In the genomic region with DNA sequence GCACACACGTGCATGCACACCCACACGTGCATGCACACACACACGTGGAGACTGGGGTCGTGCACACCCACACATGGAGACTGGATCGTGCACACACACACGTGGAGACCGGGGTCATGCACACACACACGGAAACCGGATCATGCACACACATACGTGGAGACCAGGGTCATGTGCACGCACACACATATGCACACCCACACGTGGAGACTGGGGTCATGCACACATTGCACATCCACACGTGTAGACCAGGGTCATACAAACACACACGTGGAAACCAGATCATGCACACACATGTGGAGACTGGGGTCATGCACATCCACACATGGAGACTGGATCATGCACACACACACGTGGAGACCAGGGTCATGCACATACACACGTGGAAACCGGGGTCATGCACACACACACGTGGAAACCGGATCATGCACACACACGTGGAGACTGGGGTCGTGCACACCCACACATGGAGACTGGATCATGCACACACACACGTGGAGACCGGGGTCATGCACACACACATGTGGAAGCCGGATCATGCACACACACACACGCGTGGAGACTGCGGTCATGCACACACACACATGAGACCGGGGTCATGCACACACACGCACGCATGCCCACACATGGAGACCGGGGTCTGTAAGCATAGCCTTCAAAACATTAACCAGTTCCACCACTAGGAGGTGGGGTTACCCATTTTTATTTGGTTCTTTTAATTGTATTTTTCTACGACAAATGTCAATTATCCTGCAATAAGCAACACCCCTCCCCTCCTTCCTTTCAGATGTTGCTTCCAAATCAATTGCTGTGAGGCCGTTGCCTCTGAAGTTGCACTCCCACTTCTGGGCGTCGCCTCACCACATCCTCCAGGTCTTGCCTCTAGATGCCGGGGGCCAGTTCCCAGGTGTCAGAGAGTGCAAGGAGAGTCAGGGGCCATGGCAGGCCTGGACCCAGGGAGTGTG, we compare ENCODE assay signal across 8 cellular contexts.
DNase-seq lines count a peak whose midpoint lies in the region; FAIRE-seq and TF ChIP-seq lines count a peak whose summit lies in the region.

No MANE protein-coding gene starts in this region.

- H3K9me3 ChIP-seq in OCI-LY3 (ENCODE audit: insufficient read depth, low read length) (no peaks in the 10 kb centered on the region), H1 (ENCODE audit: insufficient read depth in 2 of 2, low read depth in 1 of 2, low read length in 1 of 2) (no peaks in the 10 kb centered on the region), tibial artery (no peaks in the 10 kb centered on the region)

- no peak overlapping the region for H2BK15ac ChIP-seq in H1 (ENCODE audit: low read length)

- no peak overlapping the region for H3K14ac ChIP-seq in H1 (ENCODE audit: insufficient read length)

- TF ChIP-seq POLR2A in H1 (IDR thresholded peaks at IDR 0.05; ENCODE audit: control extremely low read depth in 1 of 2, low read depth in 2 of 2, low read length in 2 of 2), result no peak

- H3K36me3 ChIP-seq in OCI-LY3 (replicated peaks; ENCODE audit: low read depth, low read length) (no peaks in the 10 kb centered on the region), H1 (ENCODE audit: control insufficient read depth in 2 of 4, insufficient read depth in 4 of 4, low read length in 3 of 4) (no peaks in the 10 kb centered on the region), tibial artery (no peaks in the 10 kb centered on the region)

- H3K79me1 ChIP-seq in H1 (ENCODE audit: low read depth, low read length), result no peaks in the 10 kb centered on the region

- peak; percentile 29 for DNase-seq in activated T-cell treated with anti-CD3 and anti-CD28 coated beads, Interleukin-2, amount 50 U/mL, for 1 hour
- DNase-seq in activated T-cell treated with anti-CD3 and anti-CD28 coated beads for 4 hours, result no peak
- DNase-seq in H1 (ENCODE audit: low read depth in 1 of 2, low spot score in 2 of 2), result no peak
- DNase-seq in tibial artery, result peak in 1 of 2 donors; percentile 62
- no peak for DNase-seq in UCSD-AML1 (lab: John Stamatoyannopoulos, UW; ENCODE audit: unreplicated experiment)
- no peak for DNase-seq in NCI-H446 (lab: John Stamatoyannopoulos, UW)
- DNase-seq in DMS153 (lab: John Stamatoyannopoulos, UW), result no peak

- H3K4me1 ChIP-seq in OCI-LY3 (ENCODE audit: low read length) (peaks cover 29% of the 10 kb centered on the region), H1 (replicated peaks in 1 of 4; ENCODE audit: control insufficient read depth in 3 of 4, insufficient read depth in 4 of 4, low read length in 3 of 4) (peaks cover 0 to 21% (median 7%) of the 10 kb centered on the region in 4 experiments; a peak in 5 of 7 replicates), tibial artery (peaks cover 0 to 83% (median 57%) of the 10 kb centered on the region in 4 donors)

- H3K4me2 ChIP-seq in OCI-LY3 (ENCODE audit: low read length) (no peak overlapping the region), H1 (ENCODE audit: insufficient read depth in 1 of 2, low read depth in 2 of 2, low read length in 2 of 2) (no peak overlapping the region)

- H2AFZ ChIP-seq in OCI-LY3 (ENCODE audit: low read depth, low read length) (no peak overlapping the region), H1 (ENCODE audit: low read length) (no peak overlapping the region)

- no peak for TF ChIP-seq EP300 in H1 (IDR thresholded peaks at IDR 0.05; ENCODE audit: borderline replicate concordance in 1 of 2, low read depth in 2 of 2, low read length in 2 of 2)

- WGBS in H1 (ENCODE audit: extremely low coverage in 1 of 2, insufficient coverage in 1 of 2, insufficient read length in 1 of 2, insufficient replicate concordance in 2 of 2, low coverage in 1 of 2, low lambda C conversion rate in 2 of 2, missing lambda C conversion rate in 1 of 2), 2 experiments, result 86% methylated on average over 36 of the region's 36 CpGs; no CpG with 5 or more reads in 1 of the 2 experiments

- POLR2A ChIA-PET in H1 (lab: Charles Lee; ENCODE audit: partially characterized antibody), result no interaction called here

- H2BK12ac ChIP-seq in H1 (ENCODE audit: low read depth, low read length), result peak overlapping the region; percentile 75; the same call in 1 of the 2 replicates

- H4K5ac ChIP-seq in H1 (ENCODE audit: insufficient read length, low read depth, low read length), result no peak overlapping the region

- H3K79me2 ChIP-seq in OCI-LY3 (ENCODE audit: low read length) (no peaks in the 10 kb centered on the region), H1 (ENCODE audit: control insufficient read depth in 1 of 2, insufficient read depth in 2 of 2, low read length in 2 of 2) (no peaks in the 10 kb centered on the region)

- TF ChIP-seq RAD21 in H1 (IDR thresholded peaks at IDR 0.05 in 1 of 2, conservative IDR thresholded peaks at IDR 0.05 in 1 of 2; ENCODE audit: low read depth in 2 of 2, low read length in 2 of 2), result peak; percentile 37; a peak in 3 of 4 replicates

- H3K27ac ChIP-seq in OCI-LY3 (ENCODE audit: low read length), result no peak overlapping the region
- no peak overlapping the region for H3K27ac ChIP-seq in H1 (ENCODE audit: low read depth, low read length)
- peak overlapping the region; percentile 83 to 87 for H3K27ac ChIP-seq in tibial artery

- H3K4me3 ChIP-seq in OCI-LY3 (ENCODE audit: low read length), result no peak overlapping the region
- H3K4me3 ChIP-seq in H1 (ENCODE audit: extremely low read depth in 1 of 4, insufficient read depth in 2 of 4, low read depth in 3 of 4, low read length in 4 of 4), result no peak overlapping the region
- H3K4me3 ChIP-seq in tibial artery, result no peak overlapping the region

- no peak overlapping the region for H3K18ac ChIP-seq in H1 (ENCODE audit: extremely low read depth, low read length)

- H2BK120ac ChIP-seq in H1 (replicated peaks; ENCODE audit: low read depth, low read length), result no peak overlapping the region

- no peak overlapping the region for H2BK5ac ChIP-seq in H1 (ENCODE audit: low read depth, low read length)

- H3K27me3 ChIP-seq in OCI-LY3 (ENCODE audit: low read depth, low read length) (peaks cover 11% of the 10 kb centered on the region), H1 (replicated peaks in 1 of 4; ENCODE audit: control insufficient read depth in 3 of 4, extremely low read depth in 1 of 4, insufficient read depth in 3 of 4, low read length in 3 of 4) (no peaks in the 10 kb centered on the region), tibial artery (no peaks in the 10 kb centered on the region)

- H3K56ac ChIP-seq in H1 (replicated peaks; ENCODE audit: insufficient read length, low read depth, low read length), result no peak overlapping the region

- H3K23me2 ChIP-seq in H1 (ENCODE audit: low read depth, low read length), result no peaks in the 10 kb centered on the region

- FAIRE-seq in H1 (lab: Jason Lieb, UNC), result peak; percentile 24

- peak; percentile 46 for TF ChIP-seq CTCF in OCI-LY3 (IDR thresholded peaks at IDR 0.05; ENCODE audit: low read depth, low read length)
- peak in 2 of 3 experiments; percentile 33 to 52; a peak in 2 of 4 replicates for TF ChIP-seq CTCF in H1 (IDR thresholded peaks at IDR 0.05; ENCODE audit: control extremely low read depth in 1 of 3, insufficient read depth in 1 of 3, low read depth in 1 of 3, low read length in 3 of 3)
- TF ChIP-seq CTCF in tibial artery (IDR thresholded peaks at IDR 0.05), result peak in 1 of 2 experiments; percentile 8

- intact Hi-C loops in tibial artery (cut with DNase I; ENCODE audit: low total_unique reads), result no loop called here

- no peaks in the 10 kb centered on the region for H4K20me1 ChIP-seq in OCI-LY3 (ENCODE audit: insufficient read depth, low read length)
- H4K20me1 ChIP-seq in H1 (replicated peaks in 1 of 2; ENCODE audit: control insufficient read depth in 1 of 2, insufficient read depth in 2 of 2, low read length in 2 of 2), result peaks cover 0 to 2% of the 10 kb centered on the region in 2 experiments

- no peak overlapping the region for H3K23ac ChIP-seq in H1 (ENCODE audit: insufficient read length)

- no peak overlapping the region for H4K8ac ChIP-seq in H1 (ENCODE audit: extremely low read depth, insufficient read depth, low read length)

- CTCF ChIA-PET in H1 (lab: Charles Lee; ENCODE audit: partially characterized antibody), result interaction anchor here (0.6 to 2.5 kb wide), 12 partner anchors 8 to 403 kb away, joined by 3 to 9 read pairs (median 5); no protein-coding TSS in a partner anchor

- peak overlapping the region; percentile 96 for H2AK5ac ChIP-seq in H1 (ENCODE audit: low read depth, low read length)

- H3K4ac ChIP-seq in H1 (replicated peaks; ENCODE audit: insufficient read length, low read depth, low read length), result no peak overlapping the region

- no peak overlapping the region for H3K9ac ChIP-seq in OCI-LY3 (ENCODE audit: low read length)
- H3K9ac ChIP-seq in H1 (replicated peaks in 1 of 4; ENCODE audit: extremely low read depth in 1 of 4, low read depth in 3 of 4, low read length in 3 of 4), result no peak overlapping the region

- H4K91ac ChIP-seq in H1 (replicated peaks; ENCODE audit: insufficient read length, low read length), result no peak overlapping the region

- no peak overlapping the region for H2BK20ac ChIP-seq in H1 (ENCODE audit: low read length)

TF ChIP-seq in H1, 55 proteins besides CTCF, POLR2A, EP300 and RAD21 (continues in another document):
- TF ChIP-seq GTF2F1 (IDR thresholded peaks at IDR 0.05; ENCODE audit: borderline replicate concordance, low read depth, low read length) (no peak), POU5F1 (IDR thresholded peaks at IDR 0.05; ENCODE audit: low read depth, low read length) (no peak), CBX5 (IDR thresholded peaks at IDR 0.05; ENCODE audit: low read depth, low read length) (no peak), SIX5 (IDR thresholded peaks at IDR 0.05; ENCODE audit: low read depth, low read length) (no peak), TAF1 (IDR thresholded peaks at IDR 0.05; ENCODE audit: low read depth, low read length) (no peak)
- TF ChIP-seq, protein P1, sequence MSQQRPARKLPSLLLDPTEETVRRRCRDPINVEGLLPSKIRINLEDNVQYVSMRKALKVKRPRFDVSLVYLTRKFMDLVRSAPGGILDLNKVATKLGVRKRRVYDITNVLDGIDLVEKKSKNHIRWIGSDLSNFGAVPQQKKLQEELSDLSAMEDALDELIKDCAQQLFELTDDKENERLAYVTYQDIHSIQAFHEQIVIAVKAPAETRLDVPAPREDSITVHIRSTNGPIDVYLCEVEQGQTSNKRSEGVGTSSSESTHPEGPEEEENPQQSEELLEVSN (IDR thresholded peaks at IDR 0.05), result no peak

Comparison
In these comparisons a context has a peak if more than half of its experiments do, and no peak if none do; other contexts are left out.
1. H3K27ac ChIP-seq: peak in tibial artery (2 of 2); none in OCI-LY3 (single experiment) and H1 (single experiment).